In genomic region chr17:47789611-47790520, GRCh38 we compare ENCODE assay signal across 8 cellular contexts. TPM values are rescaled to one million over a fixed set of nuclear protein-coding genes. Genes with fewer than 3 reads are reported as not detected.
DNase-seq lines count a peak whose midpoint lies in the region; ATAC-seq and TF ChIP-seq lines count a peak whose summit lies in the region.

No MANE protein-coding gene starts in this region.

- H3K9me3 ChIP-seq in ovary, result no peaks in the 10 kb centered on the region
- H3K9me3 ChIP-seq in transverse colon, result no peaks in the 10 kb centered on the region

- H3K27ac ChIP-seq in ovary (no peak overlapping the region), transverse colon (no peak overlapping the region)

- TF ChIP-seq EP300 in ovary (IDR thresholded peaks at IDR 0.05) (no peak), transverse colon (IDR thresholded peaks at IDR 0.05; ENCODE audit: low read depth) (no peak)

- DNase-seq in Right ventricle myocardium inferior (ENCODE audit: missing footprints), result peak; percentile 74
- DNase-seq in cardiac septum (ENCODE audit: low spot score), result no peak
- DNase-seq in NCI-H774 (lab: John Stamatoyannopoulos, UW), result peak; percentile 44
- peak; percentile 27 for DNase-seq in activated effector memory CD4-positive, alpha-beta T cell treated with Interleukin-2 at 50 U/mL for 16 hours
- peak; percentile 23 for DNase-seq in globus pallidus (ENCODE audit: low spot score)
- peak in 2 of 5 donors; percentile 49 to 66 for DNase-seq in ovary
- peak; percentile 49 for DNase-seq in transverse colon

- no peak for TF ChIP-seq POLR2A in ovary (IDR thresholded peaks at IDR 0.05)
- no peak for TF ChIP-seq POLR2A in transverse colon (IDR thresholded peaks at IDR 0.05)

- 1 to 2% (median 2%) methylated on average over 50 to 69 of the region's 69 CpGs for whole genome bisulfite sequencing in ovary, 3 donors
- 8% methylated on average over 27 of the region's 69 CpGs; no CpG with 5 or more reads in 1 of the 2 donors for WGBS in transverse colon (ENCODE audit: low coverage in 1 of 2), 2 donors

- in situ Hi-C loops in transverse colon (cut with MboI; ENCODE audit: low pct_ligation_motif_present in 1 of 4, low pct_unique_long_range_greater_than_20kb in 1 of 4, low sequenced_read_pairs in 3 of 4), result loop anchor here in 1 of 4 donors (10.0 kb wide), 1 partner anchor 95 kb away; the partner anchor contains the start of gene TBKBP1

- H3K4me1 ChIP-seq in ovary (ENCODE audit: insufficient read depth) (peaks cover 2% of the 10 kb centered on the region), transverse colon (peaks cover 5 to 11% (median 8%) of the 10 kb centered on the region in 4 donors)

- H3K36me3 ChIP-seq in ovary (no peaks in the 10 kb centered on the region), transverse colon (no peaks in the 10 kb centered on the region)

- ATAC-seq in Right ventricle myocardium inferior, result peak; percentile 52
- no peak for ATAC-seq in HG03469 (IDR thresholded peaks at IDR 0.05; ENCODE audit: unreplicated experiment)

- intact Hi-C loops in Right ventricle myocardium inferior (cut with DNase I), result loop anchor here (5.0 kb wide), 1 partner anchor 123 kb away; no protein-coding TSS in a partner anchor
- intact Hi-C loops in cardiac septum (cut with DNase I), result no loop called here
- intact Hi-C loops in ovary (cut with DNase I), result no loop called here
- intact Hi-C loops in transverse colon (cut with DNase I; ENCODE audit: low total_unique reads), result no loop called here

- peak overlapping the region; percentile 29 for H3K4me3 ChIP-seq in ovary
- H3K4me3 ChIP-seq in transverse colon, result peak overlapping the region in 3 of 4 donors; percentile 25 to 53 (median 26)

- TF ChIP-seq CTCF in ovary (IDR thresholded peaks at IDR 0.05), result peak in 1 of 3 donors; percentile 13
- TF ChIP-seq CTCF in transverse colon (IDR thresholded peaks at IDR 0.05), result peak in 4 of 5 experiments; percentile 36 to 45 (median 38)

- no peaks in the 10 kb centered on the region for H3K27me3 ChIP-seq in ovary
- H3K27me3 ChIP-seq in transverse colon, result peaks cover 94% of the 10 kb centered on the region

RNA-seq across cellular contexts. Expression of gene OSBPL7, which starts 31.7 kb away (rescaled TPM):
- total RNA-seq in Right ventricle myocardium inferior (5.4 TPM), cardiac septum (8.7 TPM), ovary (10 to 100 TPM in 5 of 7 donors, 1 to 10 TPM in 2; 6.4 to 18.0 (median 14.4) TPM), transverse colon (100 to 1,000 TPM in 1 of 4 donors, 10 to 100 TPM in 3; 53.5 to 148 (median 75.0) TPM)
- 1 to 10 TPM; 6.1 to 9.6 TPM for polyA plus RNA-seq in ovary

RNA-seq across cellular contexts. Expression of gene MRPL10, which starts 41.5 kb away (rescaled TPM):
- total RNA-seq in Right ventricle myocardium inferior, result 54.9 TPM
- 55.5 TPM for total RNA-seq in cardiac septum
- total RNA-seq in ovary, result 10 to 100 TPM; 30.4 to 59.5 (median 48.4) TPM
- 10 to 100 TPM; 55.9 to 64.4 TPM for polyA plus RNA-seq in ovary
- total RNA-seq in transverse colon, result 10 to 100 TPM; 12.9 to 41.8 (median 32.0) TPM

RNA-seq across cellular contexts. Expression of gene LRRC46, which starts 41.6 kb away (rescaled TPM):
- total RNA-seq in Right ventricle myocardium inferior (0.30 TPM), cardiac septum (0.27 TPM), ovary (10 to 100 TPM in 1 of 7 donors, 1 to 10 TPM in 3, under 1 TPM in 3; 0.35 to 17.1 (median 1.2) TPM), transverse colon (under 1 TPM in 2 of 4 donors, not detected in 2; 0.48 to 0.80 TPM)
- 1 to 10 TPM in 1 of 2 donors, under 1 TPM in 1; 0.31 to 1.6 TPM for polyA plus RNA-seq in ovary

RNA-seq across cellular contexts. Expression of gene SCRN2, which starts 51.2 kb away (rescaled TPM):
- total RNA-seq in Right ventricle myocardium inferior, result 27.0 TPM
- total RNA-seq in cardiac septum, result 32.1 TPM
- total RNA-seq in ovary, result 10 to 100 TPM; 25.4 to 43.9 (median 36.8) TPM
- polyA plus RNA-seq in ovary, result 10 to 100 TPM in 1 of 2 donors, 1 to 10 TPM in 1; 5.6 to 45.5 TPM
- total RNA-seq in transverse colon, result 100 to 1,000 TPM in 2 of 4 donors, 10 to 100 TPM in 2; 37.8 to 164 (median 89.7) TPM

RNA-seq across cellular contexts. Expression of gene TBX21, which starts 56.8 kb away (rescaled TPM):
- total RNA-seq in Right ventricle myocardium inferior, result 0.27 TPM
- total RNA-seq in cardiac septum, result 0.30 TPM
- 1 to 10 TPM in 1 of 7 donors, under 1 TPM in 5, not detected in 1; 0.20 to 1.4 (median 0.33) TPM for total RNA-seq in ovary
- polyA plus RNA-seq in ovary, result under 1 TPM; 0.12 to 0.70 TPM
- 10 to 100 TPM in 1 of 4 donors, 1 to 10 TPM in 1, under 1 TPM in 1, not detected in 1; 0.27 to 18.3 (median 4.9) TPM for total RNA-seq in transverse colon
